15 cellular contexts compared by ENCODE assay signal in genomic region chr2:119208791-119209203, GRCh38. TPM values are rescaled to one million over a fixed set of nuclear protein-coding genes. Genes with fewer than 3 reads are reported as not detected.
A peak's percentile ranks its signal among the peaks of the same experiment; 100 is the strongest.
DNase-seq lines count a peak whose midpoint lies in the region; FAIRE-seq and TF ChIP-seq lines count a peak whose summit lies in the region.
"Had no signal": no experiment of that assay in that cellular context is flagged by ENCODE, and none has a peak within 500 bp of the region (broad histone marks: within the 10 kb centered on the region; RNA-seq: fewer than 3 reads in every experiment).

No MANE protein-coding gene starts in this region.

- peak overlapping the region; percentile 3 for H3K4me2 ChIP-seq in keratinocyte (ENCODE audit: control insufficient read depth, extremely low read depth, insufficient read depth, low read depth, low read length)

- no peak overlapping the region for H3K27ac Mint-ChIP-seq in CD8-positive, alpha-beta memory T cell
- no peak overlapping the region for H3K27ac Mint-ChIP-seq in nephron progenitor cell

- no peak overlapping the region for H3K27ac ChIP-seq in RWPE1
- H3K27ac ChIP-seq in keratinocyte (ENCODE audit: control insufficient read depth, insufficient read depth, low read length), result no peak overlapping the region
- no peak overlapping the region for H3K27ac ChIP-seq in CD8-positive, alpha-beta memory T cell (ENCODE audit: low read depth, low read length)
- H3K27ac ChIP-seq: C4-2B, prostate gland had no signal

- H2AFZ ChIP-seq in keratinocyte (ENCODE audit: control insufficient read depth, low read length), result no peak overlapping the region

- H3K27me3 Mint-ChIP-seq in CD8-positive, alpha-beta memory T cell, result peaks cover 4 to 8% of the 10 kb centered on the region in 2 donors
- peaks cover 30% of the 10 kb centered on the region for H3K27me3 Mint-ChIP-seq in nephron progenitor cell (ENCODE audit: low read depth, poor library complexity)

- H4K20me1 ChIP-seq in keratinocyte (ENCODE audit: control insufficient read depth, extremely low read depth, insufficient read depth, low read length), result no peaks in the 10 kb centered on the region

- POLR2A ChIA-PET in RWPE1 (lab: Yijun Ruan, JAX; ENCODE audit: low non-redundant PET), result no interaction called here
- POLR2A ChIA-PET in CD8-positive, alpha-beta memory T cell (lab: Charles Lee), result no interaction called here

- no peak overlapping the region for H3K9ac ChIP-seq in keratinocyte (ENCODE audit: control insufficient read depth, extremely low read depth, insufficient read depth, low read length)

- no peak overlapping the region for H3K4me3 ChIP-seq in keratinocyte (ENCODE audit: control insufficient read depth in 2 of 3, extremely low read depth in 1 of 3, insufficient read depth in 2 of 3, low read depth in 1 of 3, low read length in 3 of 3)
- no peak overlapping the region for H3K4me3 ChIP-seq in CD8-positive, alpha-beta memory T cell (ENCODE audit: low read length)
- H3K4me3 ChIP-seq: prostate gland had no signal

- no peaks in the 10 kb centered on the region for H3K36me3 ChIP-seq in keratinocyte (ENCODE audit: control insufficient read depth in 2 of 2, extremely low read depth in 1 of 2, insufficient read depth in 2 of 2, low read length in 2 of 2)
- no peaks in the 10 kb centered on the region for H3K36me3 ChIP-seq in CD8-positive, alpha-beta memory T cell (ENCODE audit: insufficient read depth, low read length)
- H3K36me3 ChIP-seq: prostate gland had no signal

- dilution Hi-C loops in keratinocyte (cut with MboI; ENCODE audit: extremely low pct_ligation_motif_present, low sequenced_read_pairs), result no loop called here

- TF ChIP-seq CTCF in RWPE1 (conservative IDR thresholded peaks at IDR 0.05; ENCODE audit: low read depth), result no peak
- peak; percentile 45 to 52 (median 50) for TF ChIP-seq CTCF in keratinocyte (optimal IDR thresholded peaks at IDR 0.05 in 1 of 3, IDR thresholded peaks at IDR 0.05 in 1 of 3, conservative IDR thresholded peaks at IDR 0.05 in 1 of 3; ENCODE audit: extremely low read depth in 1 of 3, insufficient read depth in 2 of 3, low read length in 3 of 3)
- no peak for TF ChIP-seq CTCF in nephron progenitor cell (IDR thresholded peaks at IDR 0.05)

- no peaks in the 10 kb centered on the region for H3K4me1 Mint-ChIP-seq in CD8-positive, alpha-beta memory T cell
- no peaks in the 10 kb centered on the region for H3K4me1 Mint-ChIP-seq in nephron progenitor cell

- CTCF ChIA-PET in RWPE1 (lab: Yijun Ruan, JAX), result interaction anchor here (0.6 to 1.4 kb wide), 4 partner anchors 10 to 602 kb away, joined by 3 to 5 read pairs (median 4); partner anchors contain the start of gene STEAP3
- CTCF ChIA-PET in CD8-positive, alpha-beta memory T cell (lab: Charles Lee), result no interaction called here

- DNase-seq in COR-L47 (lab: John Stamatoyannopoulos, UW) (peak; percentile 20), HT1080 (ENCODE audit: low read depth) (peak; percentile 99), RWPE1 (ENCODE audit: low spot score) (peak; percentile 75), keratinocyte (ENCODE audit: low read depth, low spot score) (peak; percentile 99), nephron progenitor cell (no peak), cardiac septum (ENCODE audit: low spot score) (no peak), head of caudate nucleus (no peak)
- DNase-seq in CD8-positive, alpha-beta memory T cell, result no peak
- DNase-seq: cortex of kidney; midbrain; NCI-H1694 treated with DMSO at 0.1 percent for 48 hours; stimulated activated CD4-positive, alpha-beta T cell treated with anti-CD3 and anti-CD28 coated beads, Interleukin-4, amount 100 ng/mL, for 1 hour; stimulated activated naive CD4-positive, alpha-beta T cell had no signal

- H3K36me3 Mint-ChIP-seq in CD8-positive, alpha-beta memory T cell, result no peaks in the 10 kb centered on the region
- H3K36me3 Mint-ChIP-seq in nephron progenitor cell (ENCODE audit: low read depth), result no peaks in the 10 kb centered on the region

- H3K79me2 ChIP-seq in keratinocyte (ENCODE audit: control insufficient read depth, insufficient read depth, low read length), result no peaks in the 10 kb centered on the region

- FAIRE-seq in keratinocyte (lab: Jason Lieb, UNC), result peak; percentile 94

- no peaks in the 10 kb centered on the region for H3K9me3 Mint-ChIP-seq in CD8-positive, alpha-beta memory T cell
- no peaks in the 10 kb centered on the region for H3K9me3 Mint-ChIP-seq in nephron progenitor cell

- peaks cover 25% of the 10 kb centered on the region for H3K4me1 ChIP-seq in keratinocyte (ENCODE audit: control insufficient read depth, extremely low read depth, insufficient read depth, low read length)
- no peaks in the 10 kb centered on the region for H3K4me1 ChIP-seq in CD8-positive, alpha-beta memory T cell (ENCODE audit: insufficient read depth, low read length)
- H3K4me1 ChIP-seq: prostate gland had no signal

- no peaks in the 10 kb centered on the region for H3K9me1 ChIP-seq in keratinocyte (ENCODE audit: control insufficient read depth, extremely low read depth, insufficient read depth, low read length)

- intact Hi-C loops in cardiac septum (cut with DNase I), result no loop called here
- intact Hi-C loops in head of caudate nucleus (cut with DNase I), result no loop called here

- no peak overlapping the region for H3K4me3 Mint-ChIP-seq in CD8-positive, alpha-beta memory T cell
- no peak overlapping the region for H3K4me3 Mint-ChIP-seq in nephron progenitor cell

- no peaks in the 10 kb centered on the region for H3K9me3 ChIP-seq in keratinocyte (ENCODE audit: control insufficient read depth, low read depth, low read length)
- H3K9me3 ChIP-seq in CD8-positive, alpha-beta memory T cell (ENCODE audit: low read length), result no peaks in the 10 kb centered on the region
- H3K9me3 ChIP-seq: prostate gland had no signal

- no peaks in the 10 kb centered on the region for H3K27me3 ChIP-seq in keratinocyte (ENCODE audit: control insufficient read depth, extremely low read depth, insufficient read depth, low read length)
- H3K27me3 ChIP-seq in CD8-positive, alpha-beta memory T cell (ENCODE audit: insufficient read depth, low read length, poor library complexity, severe bottlenecking), result no peaks in the 10 kb centered on the region

RNA-seq across cellular contexts. Expression of gene STEAP3, which starts 14.8 kb away (rescaled TPM):
- total RNA-seq in HT1080 (2014; rRNA removed; shearing (Covaris generic)), result 67.8 and 87.6 TPM in 2 replicates
- 84.9 and 98.3 TPM in 2 replicates for polyA plus RNA-seq in HT1080 (2015; cell fraction: cytosol; rRNA removed)
- polyA plus RNA-seq in HT1080 (2015; cell fraction: nucleus; rRNA removed), result 193 and 197 TPM in 2 replicates
- 15.5 to 29.7 TPM (median 19.9 TPM) in 3 replicates for polyA plus RNA-seq in keratinocyte
- 3.0 TPM for polyA plus RNA-seq in keratinocyte (2011; ENCODE audit: low read depth)
- polyA plus RNA-seq in keratinocyte (2011; cell fraction: cytosol; rRNA removed), result 11.4 and 13.4 TPM in 2 replicates
- 47.2 and 51.9 TPM in 2 replicates for polyA plus RNA-seq in keratinocyte (2011; cell fraction: nucleus; rRNA removed)
- 14.0 and 32.2 TPM in 2 replicates for polyA plus RNA-seq in keratinocyte (2012; ENCODE audit: low replicate concordance)
- polyA minus RNA-seq in keratinocyte, result 19.6 to 51.3 TPM (median 29.0 TPM) in 3 replicates
- polyA minus RNA-seq in keratinocyte (2011; cell fraction: cytosol; rRNA and poly(A)+ RNA removed), result 35.5 TPM
- polyA minus RNA-seq in keratinocyte (2011; cell fraction: nucleus; rRNA and poly(A)+ RNA removed), result 53.0 and 59.4 TPM in 2 replicates
- under 1 TPM; 0.11 to 0.22 TPM for total RNA-seq in CD8-positive, alpha-beta memory T cell
- 0.41 TPM for polyA plus RNA-seq in CD8-positive, alpha-beta memory T cell
- 10.7 TPM for total RNA-seq in cardiac septum

RNA-seq across cellular contexts. Expression of gene C1QL2, which starts 50.2 kb away (rescaled TPM):
- 0.03 TPM in 1 of 2 replicates, not detected in the other for total RNA-seq in HT1080 (2014; rRNA removed; shearing (Covaris generic))
- polyA plus RNA-seq in HT1080 (2015; cell fraction: cytosol; rRNA removed), result not detected in 2 replicates
- 0.06 TPM in 1 of 2 replicates, not detected in the other for polyA plus RNA-seq in HT1080 (2015; cell fraction: nucleus; rRNA removed)
- polyA plus RNA-seq in keratinocyte, result not detected in 3 replicates
- not detected for polyA plus RNA-seq in keratinocyte (2011; ENCODE audit: low read depth)
- not detected in 2 replicates for polyA plus RNA-seq in keratinocyte (2011; cell fraction: cytosol; rRNA removed)
- not detected in 2 replicates for polyA plus RNA-seq in keratinocyte (2011; cell fraction: nucleus; rRNA removed)
- not detected in 2 replicates for polyA plus RNA-seq in keratinocyte (2012; ENCODE audit: low replicate concordance)
- not detected in 3 replicates for polyA minus RNA-seq in keratinocyte
- not detected for polyA minus RNA-seq in keratinocyte (2011; cell fraction: cytosol; rRNA and poly(A)+ RNA removed)
- not detected in 2 replicates for polyA minus RNA-seq in keratinocyte (2011; cell fraction: nucleus; rRNA and poly(A)+ RNA removed)
- total RNA-seq in CD8-positive, alpha-beta memory T cell, result not detected
- polyA plus RNA-seq in CD8-positive, alpha-beta memory T cell, result not detected
- total RNA-seq in cardiac septum, result not detected

Comparison
In these comparisons a context has a peak if more than half of its experiments do, and no peak if none do; other contexts are left out.
1. DNase-seq: peak in COR-L47 (single experiment), HT1080 (single experiment), RWPE1 (single experiment) and keratinocyte (single experiment); none in CD8-positive, alpha-beta memory T cell (0 of 5), nephron progenitor cell (single experiment), cardiac septum (single experiment) and head of caudate nucleus (0 of 42).
2. CTCF ChIP-seq: peak in keratinocyte (3 of 3); none in RWPE1 (single experiment) and nephron progenitor cell (single experiment).